ENCODE assay signal across 18 cellular contexts in genomic region chr10:69353981-69354635, GRCh38.
A peak's percentile ranks its signal among the peaks of the same experiment; 100 is the strongest.
DNase-seq lines count a peak whose midpoint lies in the region; ATAC-seq and TF ChIP-seq lines count a peak whose summit lies in the region.
"Had no signal": no experiment of that assay in that cellular context is flagged by ENCODE, and none has a peak within 500 bp of the region (broad histone marks: within the 10 kb centered on the region; RNA-seq: fewer than 3 reads in every experiment).

No MANE protein-coding gene starts in this region.

- H3K9me3 Mint-ChIP-seq in stimulated activated naive CD8-positive, alpha-beta T cell treated with anti-CD3 and anti-CD28 coated beads, Interleukin-15, amount 100 ng/mL, for 72 hours: peaks cover 0 to 10% of the 10 kb centered on the region in 2 donors
- no peaks in the 10 kb centered on the region for H3K9me3 Mint-ChIP-seq in WTC11
- H3K9me3 Mint-ChIP-seq: immature natural killer cell had no signal

- no peak overlapping the region for H3K27ac Mint-ChIP-seq in stimulated activated naive CD8-positive, alpha-beta T cell treated with anti-CD3 and anti-CD28 coated beads, Interleukin-15, amount 100 ng/mL, for 72 hours
- peak overlapping the region; percentile 77 for H3K27ac Mint-ChIP-seq in WTC11
- H3K27ac Mint-ChIP-seq: immature natural killer cell had no signal

- peaks cover 23% of the 10 kb centered on the region for H3K36me3 Mint-ChIP-seq in WTC11
- H3K36me3 Mint-ChIP-seq: immature natural killer cell had no signal

- CTCF ChIA-PET in WTC11 (lab: Charles Lee): interaction anchor here (0.5 to 1.6 kb wide), 5 partner anchors 10 to 54 kb away, joined by 3 to 8 read pairs (median 4); no protein-coding TSS in a partner anchor

- no peak overlapping the region for H3K4me3 ChIP-seq in coronary artery
- H3K4me3 ChIP-seq: mucosa of descending colon, spleen had no signal

- ATAC-seq in stimulated activated naive CD8-positive, alpha-beta T cell treated with anti-CD3 and anti-CD28 coated beads, Interleukin-15, Interleukin-2, amounts not matched to agents 100 U/mL and 50 U/mL, for 24 hours: peak; percentile 46
- no peak for ATAC-seq in stimulated activated naive CD8-positive, alpha-beta T cell treated with anti-CD3 and anti-CD28 coated beads, Interleukin-15, amount 100 ng/mL, for 72 hours
- ATAC-seq in WTC11 (no peak), GM18517 (IDR thresholded peaks at IDR 0.05; ENCODE audit: unreplicated experiment) (no peak)
- ATAC-seq: mucosa of descending colon had no signal

- POLR2A ChIA-PET in WTC11 (lab: Charles Lee): interaction anchor here (0.6 kb wide), 1 partner anchor 43 kb away, joined by 6 read pairs; no protein-coding TSS in a partner anchor

- TF ChIP-seq CTCF in WTC11 (IDR thresholded peaks at IDR 0.05): no peak
- no peak for TF ChIP-seq CTCF in coronary artery (IDR thresholded peaks at IDR 0.05)

- DNase-seq in stimulated activated naive CD8-positive, alpha-beta T cell treated with anti-CD3 and anti-CD28 coated beads, Interleukin-15, Interleukin-2, amounts not matched to agents 100 U/mL and 50 U/mL, for 24 hours: no peak
- no peak for DNase-seq in stimulated activated naive CD8-positive, alpha-beta T cell treated with anti-CD3 and anti-CD28 coated beads, Interleukin-15, amount 100 ng/mL, for 72 hours
- DNase-seq in WTC11 (ENCODE audit: low spot score): no peak
- no peak for DNase-seq in coronary artery (ENCODE audit: low spot score)
- no peak for DNase-seq in NCI-H1417 (lab: John Stamatoyannopoulos, UW)
- no peak for DNase-seq in GOT3 (lab: John Stamatoyannopoulos, UW)
- DNase-seq in amygdala (lab: John Stamatoyannopoulos, UW): no peak
- DNase-seq: activated CD8-positive, alpha-beta memory T cell treated with anti-CD3 and anti-CD28 coated beads for 24 hours; DMS79 treated with DMSO at 0.1 percent for 48 hours; immature natural killer cell; mucosa of descending colon; NCI-H1092; NCI-H2081 treated with DMSO at 0.1 percent for 48 hours; NCI-H524; spleen; stimulated activated CD4-positive, alpha-beta T cell treated with anti-CD3 and anti-CD28 coated beads, Interleukin-4, amount 100 ng/mL, for 4 hours; SW 1271 had no signal

- H3K4me1 Mint-ChIP-seq in stimulated activated naive CD8-positive, alpha-beta T cell treated with anti-CD3 and anti-CD28 coated beads, Interleukin-15, amount 100 ng/mL, for 72 hours: peaks cover 64% of the 10 kb centered on the region
- H3K4me1 Mint-ChIP-seq in WTC11: peaks cover 41% of the 10 kb centered on the region

- H3K27me3 Mint-ChIP-seq in stimulated activated naive CD8-positive, alpha-beta T cell treated with anti-CD3 and anti-CD28 coated beads, Interleukin-15, amount 100 ng/mL, for 72 hours: no peaks in the 10 kb centered on the region
- no peaks in the 10 kb centered on the region for H3K27me3 Mint-ChIP-seq in WTC11 (ENCODE audit: low read depth)

- no peak overlapping the region for H3K4me3 Mint-ChIP-seq in stimulated activated naive CD8-positive, alpha-beta T cell treated with anti-CD3 and anti-CD28 coated beads, Interleukin-15, amount 100 ng/mL, for 72 hours
- H3K4me3 Mint-ChIP-seq in WTC11: no peak overlapping the region
- H3K4me3 Mint-ChIP-seq: immature natural killer cell had no signal

- peak overlapping the region; percentile 9 to 35 for H3K27ac ChIP-seq in coronary artery
- H3K27ac ChIP-seq: spleen had no signal

TF ChIP-seq in WTC11, 78 proteins besides CTCF, POLR2A, EP300 and RAD21:
- TF ChIP-seq, protein P1, sequence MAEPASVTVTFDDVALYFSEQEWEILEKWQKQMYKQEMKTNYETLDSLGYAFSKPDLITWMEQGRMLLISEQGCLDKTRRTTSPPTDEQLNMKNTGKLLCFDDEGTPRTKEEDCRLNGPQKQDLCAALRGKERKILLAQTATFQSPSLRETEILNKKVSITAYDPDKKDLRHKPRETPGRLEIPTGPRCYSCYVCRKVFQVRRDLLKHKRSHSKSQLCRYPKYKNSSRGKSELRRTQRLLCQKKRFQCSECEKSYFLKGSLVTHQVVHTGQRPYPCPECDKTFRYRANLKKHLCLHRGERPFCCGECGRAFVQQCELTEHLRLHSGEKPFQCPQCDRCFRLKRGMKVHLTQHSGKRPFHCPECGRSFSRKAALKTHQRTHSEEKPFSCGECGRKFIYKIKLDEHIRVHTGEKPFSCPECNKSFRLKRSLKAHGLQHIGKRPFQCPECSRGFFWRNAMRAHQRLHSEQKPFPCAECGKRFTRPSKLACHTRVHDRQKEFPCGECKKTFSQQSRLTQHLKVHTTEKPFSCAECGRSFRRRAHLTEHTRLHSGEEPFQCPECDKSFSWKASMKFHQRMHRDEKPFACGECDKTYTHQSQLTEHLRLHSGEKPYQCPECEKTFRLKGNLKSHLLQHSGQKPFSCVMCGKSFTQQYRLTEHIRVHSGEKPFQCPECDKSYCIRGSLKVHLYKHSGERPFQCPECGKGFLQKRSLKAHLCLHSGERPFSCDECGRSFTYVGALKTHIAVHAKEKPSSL (CRISPR knock-in tag; conservative IDR thresholded peaks at IDR 0.05): no peak
- no peak for TF ChIP-seq FOXP1 (CRISPR knock-in tag; IDR thresholded peaks at IDR 0.05; ENCODE audit: borderline replicate concordance)
- no peak for TF ChIP-seq SP1 (CRISPR knock-in tag; conservative IDR thresholded peaks at IDR 0.05)
- TF ChIP-seq ATF1 (CRISPR knock-in tag; IDR thresholded peaks at IDR 0.05): no peak
- TF ChIP-seq, protein P2, sequence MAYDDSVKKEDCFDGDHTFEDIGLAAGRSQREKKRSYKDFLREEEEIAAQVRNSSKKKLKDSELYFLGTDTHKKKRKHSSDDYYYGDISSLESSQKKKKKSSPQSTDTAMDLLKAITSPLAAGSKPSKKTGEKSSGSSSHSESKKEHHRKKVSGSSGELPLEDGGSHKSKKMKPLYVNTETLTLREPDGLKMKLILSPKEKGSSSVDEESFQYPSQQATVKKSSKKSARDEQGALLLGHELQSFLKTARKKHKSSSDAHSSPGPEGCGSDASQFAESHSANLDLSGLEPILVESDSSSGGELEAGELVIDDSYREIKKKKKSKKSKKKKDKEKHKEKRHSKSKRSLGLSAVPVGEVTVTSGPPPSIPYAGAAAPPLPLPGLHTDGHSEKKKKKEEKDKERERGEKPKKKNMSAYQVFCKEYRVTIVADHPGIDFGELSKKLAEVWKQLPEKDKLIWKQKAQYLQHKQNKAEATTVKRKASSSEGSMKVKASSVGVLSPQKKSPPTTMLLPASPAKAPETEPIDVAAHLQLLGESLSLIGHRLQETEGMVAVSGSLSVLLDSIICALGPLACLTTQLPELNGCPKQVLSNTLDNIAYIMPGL (CRISPR knock-in tag; IDR thresholded peaks at IDR 0.05): no peak
- no peak for TF ChIP-seq USF2 (CRISPR knock-in tag; IDR thresholded peaks at IDR 0.05)
- no peak for TF ChIP-seq TCF7 (CRISPR knock-in tag; IDR thresholded peaks at IDR 0.05; ENCODE audit: low read depth)
- TF ChIP-seq, protein P3, sequence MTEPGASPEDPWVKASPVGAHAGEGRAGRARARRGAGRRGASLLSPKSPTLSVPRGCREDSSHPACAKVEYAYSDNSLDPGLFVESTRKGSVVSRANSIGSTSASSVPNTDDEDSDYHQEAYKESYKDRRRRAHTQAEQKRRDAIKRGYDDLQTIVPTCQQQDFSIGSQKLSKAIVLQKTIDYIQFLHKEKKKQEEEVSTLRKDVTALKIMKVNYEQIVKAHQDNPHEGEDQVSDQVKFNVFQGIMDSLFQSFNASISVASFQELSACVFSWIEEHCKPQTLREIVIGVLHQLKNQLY (CRISPR knock-in tag; IDR thresholded peaks at IDR 0.05): no peak
- no peak for TF ChIP-seq JAZF1 (CRISPR knock-in tag; IDR thresholded peaks at IDR 0.05)
- TF ChIP-seq ZNF121 (CRISPR knock-in tag; IDR thresholded peaks at IDR 0.05): no peak
- TF ChIP-seq NFE2L1 (CRISPR knock-in tag; IDR thresholded peaks at IDR 0.05): no peak
TF ChIP-seq in WTC11: peak in this region for 0.
